9 cellular contexts compared by ENCODE assay signal in the genomic region with DNA sequence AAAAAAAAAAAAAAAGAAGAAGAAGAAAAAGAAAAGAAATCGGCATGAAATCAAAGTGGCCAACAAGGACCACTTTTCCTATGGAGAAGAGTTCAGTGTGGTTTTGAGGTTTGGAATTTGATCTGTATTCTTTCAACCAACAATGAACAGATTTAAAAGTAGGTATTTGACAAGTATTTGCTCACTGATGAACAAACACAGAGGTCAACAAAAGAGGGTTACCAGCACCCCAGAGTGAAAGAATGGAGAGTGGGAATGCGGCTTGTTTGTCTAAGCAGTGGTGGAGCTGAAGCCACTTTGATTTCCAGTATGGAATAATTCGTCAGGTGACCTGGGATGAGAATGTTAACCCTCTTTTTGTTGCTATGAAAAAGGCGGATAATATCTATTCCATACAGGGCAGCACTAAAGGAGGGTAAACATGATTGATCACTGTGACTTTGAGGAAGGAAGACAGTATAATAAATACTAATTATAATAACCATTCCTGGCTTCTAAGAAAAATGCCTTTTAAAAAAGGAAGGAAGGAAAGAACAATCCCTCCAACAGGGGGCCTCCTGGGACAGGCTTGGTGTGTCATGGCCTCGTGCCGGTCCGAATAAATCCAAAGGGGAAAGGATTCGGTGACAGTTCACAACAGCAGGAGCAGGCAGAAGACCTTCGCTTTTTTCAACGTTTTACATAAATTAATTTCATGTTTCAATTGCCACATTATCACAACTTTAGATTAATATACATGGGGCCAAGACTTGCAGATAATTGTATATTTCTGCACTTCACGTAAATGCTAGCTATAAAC. TPM values are rescaled to one million over a fixed set of nuclear protein-coding genes. Genes with fewer than 3 reads are reported as not detected.
DNase-seq lines count a peak whose midpoint lies in the region; ATAC-seq, FAIRE-seq and TF ChIP-seq lines count a peak whose summit lies in the region.
"Had no signal": no experiment of that assay in that cellular context is flagged by ENCODE, and none has a peak within 500 bp of the region (broad histone marks: within the 10 kb centered on the region; RNA-seq: fewer than 3 reads in every experiment).

No MANE protein-coding gene starts in this region.

- H2AK5ac ChIP-seq in mesenchymal stem cell (ENCODE audit: low read length, severe bottlenecking) = no peak overlapping the region

- ATAC-seq in DND-41 (ENCODE audit: insufficient read depth, low read depth) = no peak
- peak; percentile 81 for ATAC-seq in K562
- ATAC-seq in GM21526 (IDR thresholded peaks at IDR 0.05; ENCODE audit: low FRiP score, unreplicated experiment) = no peak
- ATAC-seq in GM18868 (IDR thresholded peaks at IDR 0.05; ENCODE audit: unreplicated experiment) = no peak
- ATAC-seq: esophagus mucosa had no signal

- BruUV-seq in K562 (replicated peaks; lab: Mats Ljungman, UMichigan) = no TSS peak

- no peaks in the 10 kb centered on the region for H3K9me3 ChIP-seq in DND-41 (ENCODE audit: insufficient read depth, low read length, severe bottlenecking)
- no peaks in the 10 kb centered on the region for H3K9me3 ChIP-seq in K562 (replicated peaks; ENCODE audit: control insufficient read depth, insufficient read depth, low read depth, low read length)
- H3K9me3 ChIP-seq in mesenchymal stem cell (ENCODE audit: control insufficient read depth, low read length) = no peaks in the 10 kb centered on the region
- no peaks in the 10 kb centered on the region for H3K9me3 ChIP-seq in vagina

- H3K23ac ChIP-seq in mesenchymal stem cell (ENCODE audit: low read length in 2 of 2) = no peak overlapping the region

- POLR2A ChIA-PET in K562 (lab: Yijun Ruan, JAX) = no interaction called here

- TF ChIP-seq CTCF in DND-41 (IDR thresholded peaks at IDR 0.05; ENCODE audit: borderline replicate concordance, extremely low read depth, low read length, poor library complexity, severe bottlenecking) (peak; percentile 23), K562 (IDR thresholded peaks at IDR 0.05 in 2 of 3, conservative IDR thresholded peaks at IDR 0.05 in 1 of 3; ENCODE audit: insufficient read depth in 2 of 3, low read depth in 1 of 3, low read length in 3 of 3) (peak; percentile 67 to 76 (median 73)), vagina (IDR thresholded peaks at IDR 0.05) (no peak)

- no peak overlapping the region for H2BK15ac ChIP-seq in mesenchymal stem cell (ENCODE audit: low read depth, poor library complexity, severe bottlenecking)

- no peak overlapping the region for H3K27ac ChIP-seq in DND-41 (ENCODE audit: low read length)
- H3K27ac ChIP-seq in K562 (ENCODE audit: extremely low read depth, low read depth, low read length) = no peak overlapping the region
- no peak overlapping the region for H3K27ac ChIP-seq in mesenchymal stem cell (ENCODE audit: low read length, poor library complexity, severe bottlenecking)
- no peak overlapping the region for H3K27ac ChIP-seq in vagina

- CTCF ChIA-PET in K562 (lab: Yijun Ruan, JAX; ENCODE audit: low intra/inter-chr PET ratio) = interaction anchor here (0.7 kb wide), 1 partner anchor 193 kb away, joined by 3 read pairs; no protein-coding TSS in a partner anchor

- H4K8ac ChIP-seq in mesenchymal stem cell (ENCODE audit: low read length) = no peak overlapping the region

- H3K79me2 ChIP-seq in DND-41 (ENCODE audit: insufficient read depth, low read length) (no peaks in the 10 kb centered on the region), K562 (ENCODE audit: control insufficient read depth, insufficient read depth, low read length) (no peaks in the 10 kb centered on the region)

- no peak overlapping the region for H3K4me2 ChIP-seq in DND-41 (ENCODE audit: insufficient read depth, low read length)
- H3K4me2 ChIP-seq in K562 (ENCODE audit: insufficient read depth, low read length) = no peak overlapping the region; the same call in 1 of the 2 replicates
- H3K4me2 ChIP-seq in mesenchymal stem cell (ENCODE audit: low read length, poor library complexity, severe bottlenecking) = no peak overlapping the region

- FAIRE-seq in K562 (lab: Jason Lieb, UNC) = peak; percentile 52

- H3K4me1 ChIP-seq in DND-41 (ENCODE audit: insufficient read depth, low read length) (no peaks in the 10 kb centered on the region), K562 (replicated peaks in 1 of 2; ENCODE audit: control insufficient read depth in 2 of 2, insufficient read depth in 2 of 2, low read length in 2 of 2) (no peaks in the 10 kb centered on the region), mesenchymal stem cell (ENCODE audit: control insufficient read depth, insufficient read depth, low read depth, low read length) (peaks cover 4% of the 10 kb centered on the region), vagina (no peaks in the 10 kb centered on the region)

- H3K4me3 ChIP-seq in DND-41 (ENCODE audit: low read depth in 1 of 2, low read length in 2 of 2) (no peak overlapping the region), K562 (no peak overlapping the region), mesenchymal stem cell (ENCODE audit: insufficient read depth in 1 of 2, low read depth in 1 of 2, low read length in 2 of 2) (no peak overlapping the region), vagina (no peak overlapping the region)

- in situ Hi-C loops in K562 (cut with MboI) = no loop called here

- no peak overlapping the region for H4K91ac ChIP-seq in mesenchymal stem cell (ENCODE audit: low read length)

- no peak for DNase-seq in DND-41
- peak; percentile 63 for DNase-seq in NCI-H1092 treated with DMSO at 0.1 percent for 48 hours (lab: John Stamatoyannopoulos, UW)
- peak; percentile 35 to 72 (median 50) for DNase-seq in K562 (ENCODE audit: extremely low read depth in 1 of 4, low spot score in 3 of 4)
- peak; percentile 48 for DNase-seq in mesenchymal stem cell
- no peak for DNase-seq in vagina (ENCODE audit: extremely low spot score in 2 of 2)
- no peak for DNase-seq in stimulated activated naive CD4-positive, alpha-beta T cell (lab: John Stamatoyannopoulos, UW)

- TF ChIP-seq POLR2A in K562 (conservative IDR thresholded peaks at IDR 0.05) (no peak), vagina (IDR thresholded peaks at IDR 0.05) (no peak)

- 4% methylated on average over 11 of the region's 11 CpGs for WGBS in K562 (ENCODE audit: insufficient coverage, low coverage, missing lambda C conversion rate)
- WGBS in mesenchymal stem cell = 42% methylated on average over 7 of the region's 11 CpGs

- TF ChIP-seq RAD21 in K562 (CRISPR knock-in tag; conservative IDR thresholded peaks at IDR 0.05 in 1 of 2, IDR thresholded peaks at IDR 0.05 in 1 of 2) = peak; percentile 34 to 80; a peak in 3 of 4 replicates

- H3K18ac ChIP-seq in mesenchymal stem cell (ENCODE audit: low read depth in 1 of 2, low read length in 2 of 2) = no peak overlapping the region

- no peak overlapping the region for H2BK120ac ChIP-seq in mesenchymal stem cell (ENCODE audit: low read depth, low read length)

- H3K9me1 ChIP-seq in K562 (ENCODE audit: control insufficient read depth, insufficient read depth, low read length) = no peaks in the 10 kb centered on the region

- H3K14ac ChIP-seq in mesenchymal stem cell (ENCODE audit: low read length in 2 of 2) = no peak overlapping the region

- intact Hi-C loops in K562 (cut with micrococcal nuclease) (loop anchor here (1.0 to 10.0 kb wide), 2 partner anchors 193 to 266 kb away; no protein-coding TSS in a partner anchor), vagina (cut with DNase I) (no loop called here)

- H4K20me1 ChIP-seq in DND-41 (ENCODE audit: insufficient read depth, low read length) = no peaks in the 10 kb centered on the region
- no peaks in the 10 kb centered on the region; the same call in 1 of the 2 replicates for H4K20me1 ChIP-seq in K562 (replicated peaks; ENCODE audit: control insufficient read depth, insufficient read depth, low read length)

- H2BK5ac ChIP-seq in mesenchymal stem cell (ENCODE audit: low read depth, low read length, poor library complexity, severe bottlenecking) = no peak overlapping the region

- no peak overlapping the region for H2BK12ac ChIP-seq in mesenchymal stem cell (ENCODE audit: low read length in 2 of 2)

- TF ChIP-seq EP300 in K562 (IDR thresholded peaks at IDR 0.05; ENCODE audit: low read length) = no peak

- H2AFZ ChIP-seq in DND-41 (ENCODE audit: low read depth, low read length) (no peak overlapping the region), K562 (ENCODE audit: low read depth, low read length) (peak overlapping the region; percentile 54; the same call in 1 of the 2 replicates), mesenchymal stem cell (ENCODE audit: low read depth, low read length) (no peak overlapping the region)

- H3K4ac ChIP-seq in mesenchymal stem cell (ENCODE audit: low read depth in 1 of 2, low read length in 2 of 2) = no peak overlapping the region

- H3K36me3 ChIP-seq in DND-41 (ENCODE audit: insufficient read depth, low read length) (no peaks in the 10 kb centered on the region), K562 (ENCODE audit: control insufficient read depth, insufficient read depth, low read length) (no peaks in the 10 kb centered on the region), mesenchymal stem cell (ENCODE audit: control insufficient read depth in 1 of 2, insufficient read depth in 2 of 2, low read depth in 1 of 2, low read length in 2 of 2) (no peaks in the 10 kb centered on the region), vagina (no peaks in the 10 kb centered on the region)

- no peak overlapping the region for H3K9ac ChIP-seq in DND-41 (ENCODE audit: low read depth, low read length)
- H3K9ac ChIP-seq in K562 (ENCODE audit: insufficient read depth in 1 of 2, low read depth in 2 of 2, low read length in 2 of 2) = no peak overlapping the region
- no peak overlapping the region for H3K9ac ChIP-seq in mesenchymal stem cell (ENCODE audit: low read length)

- H3K27me3 ChIP-seq in DND-41 (ENCODE audit: insufficient read depth, low read length, poor library complexity) = no peaks in the 10 kb centered on the region
- peaks cover 32 to 56% of the 10 kb centered on the region in 2 experiments for H3K27me3 ChIP-seq in K562 (ENCODE audit: control insufficient read depth in 2 of 2, insufficient read depth in 2 of 2, low read length in 2 of 2)
- peaks cover 26 to 56% of the 10 kb centered on the region in 2 experiments for H3K27me3 ChIP-seq in mesenchymal stem cell (ENCODE audit: control insufficient read depth in 1 of 2, insufficient read depth in 1 of 2, low read length in 2 of 2)
- no peaks in the 10 kb centered on the region for H3K27me3 ChIP-seq in vagina

- H3K79me1 ChIP-seq in mesenchymal stem cell (replicated peaks; ENCODE audit: low read length, poor library complexity, severe bottlenecking) = no peaks in the 10 kb centered on the region

RNA-seq across cellular contexts. Expression of gene SIM2, which starts 37.2 kb away (rescaled TPM):
- total RNA-seq in K562 (2011; cell fraction: chromatin; rRNA removed; ENCODE audit: low replicate concordance) = not detected in 2 replicates
- not detected in 2 replicates for total RNA-seq in K562 (2011; cell fraction: nucleolus; rRNA removed)
- total RNA-seq in K562 (2011; cell fraction: nucleoplasm; rRNA removed) = not detected in 2 replicates
- total RNA-seq in K562 (2014; rRNA removed) (not detected in 2 replicates), K562 (2014; rRNA removed; fragmentation: Illumina TruSeq; extraction: Trizol) (not detected in 2 replicates), K562 (2015; rRNA removed; fragmentation: Illumina TruSeq; extraction: Trizol) (not detected in 2 replicates), K562 (2021) (0.11 TPM in 2 replicates), vagina (not detected)
- polyA plus RNA-seq in K562 (2011; rRNA removed) (not detected in 2 replicates), K562 (2014; fragmentation: Illumina TruSeq; extraction: Trizol) (not detected in 2 replicates), K562 (2014; fragmentation: Nextera tagmentation; extraction: Ambion mirVana) (under 1 TPM; 0.07 to 0.08 TPM), K562 (2014; rRNA removed) (not detected in 2 replicates)
- polyA plus RNA-seq in K562 (2011; cell fraction: cytosol; rRNA removed) = not detected in 2 replicates
- polyA plus RNA-seq in K562 (2011; cell fraction: nucleus; rRNA removed) = not detected in 2 replicates
- polyA plus RNA-seq in K562 (2012) = 0.14 and 0.35 TPM in 2 replicates
- polyA minus RNA-seq in K562 (2011; rRNA and poly(A)+ RNA removed) = not detected in 2 replicates
- polyA minus RNA-seq in K562 (2011; cell fraction: cytosol; rRNA and poly(A)+ RNA removed) = not detected in 2 replicates
- not detected in 2 replicates for polyA minus RNA-seq in K562 (2011; cell fraction: nucleus; rRNA and poly(A)+ RNA removed)
- 0.10 TPM for polyA plus RNA-seq in mesenchymal stem cell (2013, experiment 1 of 2)
- polyA plus RNA-seq in mesenchymal stem cell (2013, experiment 2 of 2) = 0.10 TPM

Comparison
In these comparisons a context has a peak if more than half of its experiments do, and no peak if none do; other contexts are left out.
1. DNase-seq: peak in NCI-H1092 treated with DMSO at 0.1 percent for 48 hours (single experiment), K562 (4 of 4) and mesenchymal stem cell (single experiment); none in DND-41 (single experiment), vagina (0 of 2) and stimulated activated naive CD4-positive, alpha-beta T cell (0 of 6).
2. CTCF ChIP-seq: peak in DND-41 (single experiment) and K562 (3 of 3); none in vagina (0 of 3).